In genomic region chr7:14288701-14289100, GRCh38 we compare ENCODE assay signal across 2 cellular contexts.
TF ChIP-seq lines count a peak whose summit lies in the region.

No MANE protein-coding gene starts in this region.

TF ChIP-seq in GM23338, 12 proteins besides CTCF, POLR2A, EP300 and RAD21:
- TF ChIP-seq JUNB (IDR thresholded peaks at IDR 0.05; ENCODE audit: unreplicated experiment) = no peak
- TF ChIP-seq ZNF331 (CRISPR knock-in tag; IDR thresholded peaks at IDR 0.05; ENCODE audit: low read depth) = no peak
- no peak for TF ChIP-seq EZH2 (IDR thresholded peaks at IDR 0.05; ENCODE audit: low read depth, unreplicated experiment)
- TF ChIP-seq NANOG (IDR thresholded peaks at IDR 0.05; ENCODE audit: borderline replicate concordance) = no peak
- TF ChIP-seq EZH2phosphoT487 (IDR thresholded peaks at IDR 0.05; ENCODE audit: unreplicated experiment) = no peak
- TF ChIP-seq ZNF114 (CRISPR knock-in tag; IDR thresholded peaks at IDR 0.05) = no peak
- no peak for TF ChIP-seq STAT1 (IDR thresholded peaks at IDR 0.05; ENCODE audit: unreplicated experiment)
- TF ChIP-seq ETS1 (IDR thresholded peaks at IDR 0.05) = no peak
- no peak for TF ChIP-seq POLR2AphosphoS5 (IDR thresholded peaks at IDR 0.05; ENCODE audit: low read depth)
- TF ChIP-seq, protein P1, sequence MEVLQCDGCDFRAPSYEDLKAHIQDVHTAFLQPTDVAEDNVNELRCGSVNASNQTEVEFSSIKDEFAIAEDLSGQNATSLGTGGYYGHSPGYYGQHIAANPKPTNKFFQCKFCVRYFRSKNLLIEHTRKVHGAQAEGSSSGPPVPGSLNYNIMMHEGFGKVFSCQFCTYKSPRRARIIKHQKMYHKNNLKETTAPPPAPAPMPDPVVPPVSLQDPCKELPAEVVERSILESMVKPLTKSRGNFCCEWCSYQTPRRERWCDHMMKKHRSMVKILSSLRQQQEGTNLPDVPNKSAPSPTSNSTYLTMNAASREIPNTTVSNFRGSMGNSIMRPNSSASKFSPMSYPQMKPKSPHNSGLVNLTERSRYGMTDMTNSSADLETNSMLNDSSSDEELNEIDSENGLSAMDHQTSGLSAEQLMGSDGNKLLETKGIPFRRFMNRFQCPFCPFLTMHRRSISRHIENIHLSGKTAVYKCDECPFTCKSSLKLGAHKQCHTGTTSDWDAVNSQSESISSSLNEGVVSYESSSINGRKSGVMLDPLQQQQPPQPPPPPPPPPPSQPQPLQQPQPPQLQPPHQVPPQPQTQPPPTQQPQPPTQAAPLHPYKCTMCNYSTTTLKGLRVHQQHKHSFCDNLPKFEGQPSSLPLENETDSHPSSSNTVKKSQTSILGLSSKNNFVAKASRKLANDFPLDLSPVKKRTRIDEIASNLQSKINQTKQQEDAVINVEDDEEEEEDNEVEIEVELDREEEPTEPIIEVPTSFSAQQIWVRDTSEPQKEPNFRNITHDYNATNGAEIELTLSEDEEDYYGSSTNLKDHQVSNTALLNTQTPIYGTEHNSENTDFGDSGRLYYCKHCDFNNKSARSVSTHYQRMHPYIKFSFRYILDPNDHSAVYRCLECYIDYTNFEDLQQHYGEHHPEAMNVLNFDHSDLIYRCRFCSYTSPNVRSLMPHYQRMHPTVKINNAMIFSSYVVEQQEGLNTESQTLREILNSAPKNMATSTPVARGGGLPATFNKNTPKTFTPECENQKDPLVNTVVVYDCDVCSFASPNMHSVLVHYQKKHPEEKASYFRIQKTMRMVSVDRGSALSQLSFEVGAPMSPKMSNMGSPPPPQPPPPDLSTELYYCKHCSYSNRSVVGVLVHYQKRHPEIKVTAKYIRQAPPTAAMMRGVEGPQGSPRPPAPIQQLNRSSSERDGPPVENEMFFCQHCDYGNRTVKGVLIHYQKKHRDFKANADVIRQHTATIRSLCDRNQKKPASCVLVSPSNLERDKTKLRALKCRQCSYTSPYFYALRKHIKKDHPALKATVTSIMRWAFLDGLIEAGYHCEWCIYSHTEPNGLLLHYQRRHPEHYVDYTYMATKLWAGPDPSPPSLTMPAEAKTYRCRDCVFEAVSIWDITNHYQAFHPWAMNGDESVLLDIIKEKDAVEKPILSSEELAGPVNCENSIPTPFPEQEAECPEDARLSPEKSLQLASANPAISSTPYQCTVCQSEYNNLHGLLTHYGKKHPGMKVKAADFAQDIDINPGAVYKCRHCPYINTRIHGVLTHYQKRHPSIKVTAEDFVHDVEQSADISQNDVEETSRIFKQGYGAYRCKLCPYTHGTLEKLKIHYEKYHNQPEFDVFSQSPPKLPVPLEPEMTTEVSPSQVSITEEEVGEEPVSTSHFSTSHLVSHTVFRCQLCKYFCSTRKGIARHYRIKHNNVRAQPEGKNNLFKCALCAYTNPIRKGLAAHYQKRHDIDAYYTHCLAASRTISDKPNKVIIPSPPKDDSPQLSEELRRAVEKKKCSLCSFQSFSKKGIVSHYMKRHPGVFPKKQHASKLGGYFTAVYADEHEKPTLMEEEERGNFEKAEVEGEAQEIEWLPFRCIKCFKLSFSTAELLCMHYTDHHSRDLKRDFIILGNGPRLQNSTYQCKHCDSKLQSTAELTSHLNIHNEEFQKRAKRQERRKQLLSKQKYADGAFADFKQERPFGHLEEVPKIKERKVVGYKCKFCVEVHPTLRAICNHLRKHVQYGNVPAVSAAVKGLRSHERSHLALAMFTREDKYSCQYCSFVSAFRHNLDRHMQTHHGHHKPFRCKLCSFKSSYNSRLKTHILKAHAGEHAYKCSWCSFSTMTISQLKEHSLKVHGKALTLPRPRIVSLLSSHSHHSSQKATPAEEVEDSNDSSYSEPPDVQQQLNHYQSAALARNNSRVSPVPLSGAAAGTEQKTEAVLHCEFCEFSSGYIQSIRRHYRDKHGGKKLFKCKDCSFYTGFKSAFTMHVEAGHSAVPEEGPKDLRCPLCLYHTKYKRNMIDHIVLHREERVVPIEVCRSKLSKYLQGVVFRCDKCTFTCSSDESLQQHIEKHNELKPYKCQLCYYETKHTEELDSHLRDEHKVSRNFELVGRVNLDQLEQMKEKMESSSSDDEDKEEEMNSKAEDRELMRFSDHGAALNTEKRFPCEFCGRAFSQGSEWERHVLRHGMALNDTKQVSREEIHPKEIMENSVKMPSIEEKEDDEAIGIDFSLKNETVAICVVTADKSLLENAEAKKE (CRISPR knock-in tag; IDR thresholded peaks at IDR 0.05) = no peak
- TF ChIP-seq CREB1 (CRISPR knock-in tag; IDR thresholded peaks at IDR 0.05; ENCODE audit: low read depth) = no peak
- no peak for TF ChIP-seq REST (IDR thresholded peaks at IDR 0.05; ENCODE audit: unreplicated experiment)

TF ChIP-seq in H1, 55 proteins besides CTCF, POLR2A, EP300 and RAD21:
- TF ChIP-seq NANOG (IDR thresholded peaks at IDR 0.05; ENCODE audit: insufficient read depth, low read depth, low read length, poor library complexity, severe bottlenecking) (no peak), YY1 (IDR thresholded peaks at IDR 0.05; ENCODE audit: low read depth, low read length) (no peak), RBBP5 (IDR thresholded peaks at IDR 0.05; ENCODE audit: borderline replicate concordance, low read depth, low read length) (no peak), RXRA (IDR thresholded peaks at IDR 0.05; ENCODE audit: insufficient read depth, low read depth, low read length) (no peak)
